14 cellular contexts compared by ENCODE assay signal in genomic region chr9:105330201-105330600, GRCh38.
DNase-seq lines count a peak whose midpoint lies in the region; ATAC-seq, FAIRE-seq and TF ChIP-seq lines count a peak whose summit lies in the region.
"Had no signal": no experiment of that assay in that cellular context is flagged by ENCODE, and none has a peak within 500 bp of the region (broad histone marks: within the 10 kb centered on the region; RNA-seq: fewer than 3 reads in every experiment).

No MANE protein-coding gene starts in this region.

- H3K9me3 Mint-ChIP-seq in immature natural killer cell = no peaks in the 10 kb centered on the region

- intact Hi-C loops in left colon (cut with DNase I, micrococcal nuclease) = no loop called here
- intact Hi-C loops in vagina (cut with DNase I) = no loop called here

- peaks cover 0 to 1% (median 0%) of the 10 kb centered on the region in 3 donors for H3K27me3 Mint-ChIP-seq in immature natural killer cell (ENCODE audit: low read depth in 3 of 3)
- H3K27me3 Mint-ChIP-seq: activated naive CD8-positive, alpha-beta T cell had no signal

- POLR2A ChIA-PET in A549 (lab: Yijun Ruan, JAX) = interaction anchor here (1.6 kb wide), 1 partner anchor 403 kb away, joined by 5 read pairs; the partner anchor contains the start of gene ABCA1

- H3K27ac Mint-ChIP-seq in immature natural killer cell = no peak overlapping the region
- H3K27ac Mint-ChIP-seq: activated naive CD8-positive, alpha-beta T cell had no signal

- H3K27ac ChIP-seq in A549 = no peak overlapping the region
- H3K27ac ChIP-seq in caudate nucleus (ENCODE audit: low read depth, low read length) = peak overlapping the region; percentile 84
- no peak overlapping the region for H3K27ac ChIP-seq in right atrium auricular region
- no peak overlapping the region for H3K27ac ChIP-seq in vagina
- H3K27ac ChIP-seq: left ventricle myocardium inferior, spleen had no signal

- no peaks in the 10 kb centered on the region for H3K36me3 ChIP-seq in right atrium auricular region
- no peaks in the 10 kb centered on the region for H3K36me3 ChIP-seq in vagina
- H3K36me3 ChIP-seq: HAP-1, left ventricle myocardium inferior, tibial nerve had no signal

- peak overlapping the region; percentile 37; the same call in 2 of the 3 replicates for H3K4me2 ChIP-seq in A549

- H3K4me3 ChIP-seq in A549 (no peak overlapping the region), right atrium auricular region (no peak overlapping the region), vagina (no peak overlapping the region)
- H3K4me3 ChIP-seq: HAP-1, left ventricle myocardium inferior, spleen, tibial nerve had no signal

- FAIRE-seq in A549 (lab: Jason Lieb, UNC) = no peak

- no peak for TF ChIP-seq RAD21 in A549 (conservative IDR thresholded peaks at IDR 0.05 in 1 of 2, IDR thresholded peaks at IDR 0.05 in 1 of 2)

- no peaks in the 10 kb centered on the region for H3K4me1 Mint-ChIP-seq in immature natural killer cell

- peaks cover 0 to 4% (median 4%) of the 10 kb centered on the region in 3 donors for H3K36me3 Mint-ChIP-seq in immature natural killer cell

- no peak for ATAC-seq in A549
- peak; percentile 38 for ATAC-seq in HG03378 (IDR thresholded peaks at IDR 0.05; ENCODE audit: unreplicated experiment)
- ATAC-seq in left colon = peak; percentile 20

- no peak for TF ChIP-seq POLR2A in A549 (IDR thresholded peaks at IDR 0.05; ENCODE audit: low read length)
- TF ChIP-seq POLR2A in vagina (IDR thresholded peaks at IDR 0.05) = no peak

- no peaks in the 10 kb centered on the region for H3K9me3 ChIP-seq in A549
- H3K9me3 ChIP-seq in right atrium auricular region = no peaks in the 10 kb centered on the region
- no peaks in the 10 kb centered on the region for H3K9me3 ChIP-seq in vagina
- H3K9me3 ChIP-seq: HAP-1, left ventricle myocardium inferior, spleen, tibial nerve had no signal

- no peak for DNase-seq in A549 (ENCODE audit: low read depth in 1 of 2, low spot score in 1 of 2)
- DNase-seq in caudate nucleus (lab: John Stamatoyannopoulos, UW) = no peak
- no peak for DNase-seq in left colon
- no peak for DNase-seq in right atrium auricular region (ENCODE audit: low spot score)
- no peak for DNase-seq in globus pallidus (ENCODE audit: low spot score)
- DNase-seq in vagina (ENCODE audit: extremely low spot score in 2 of 2) = no peak
- no peak for DNase-seq in immature natural killer cell
- DNase-seq: activated CD4-positive, alpha-beta T cell treated with anti-CD3 and anti-CD28 coated beads, Interleukin-2, amount 50 U/mL, for 48 hours; left ventricle myocardium inferior; spleen had no signal

- CTCF ChIA-PET in A549 (lab: Yijun Ruan, JAX) = interaction anchor here (1.2 to 1.8 kb wide), 3 partner anchors 28 to 404 kb away, joined by 3 to 4 read pairs (median 4); no protein-coding TSS in a partner anchor

- H3K27me3 ChIP-seq in right atrium auricular region (no peaks in the 10 kb centered on the region), vagina (no peaks in the 10 kb centered on the region)
- H3K27me3 ChIP-seq: spleen, tibial nerve had no signal

- H3K4me1 ChIP-seq in A549 (peaks cover 25% of the 10 kb centered on the region), right atrium auricular region (no peaks in the 10 kb centered on the region), vagina (no peaks in the 10 kb centered on the region)

- TF ChIP-seq CTCF in A549 (IDR thresholded peaks at IDR 0.05) = no peak
- TF ChIP-seq CTCF in right atrium auricular region (IDR thresholded peaks at IDR 0.05) = no peak
- TF ChIP-seq CTCF in vagina (IDR thresholded peaks at IDR 0.05) = no peak

- H3K4me3 Mint-ChIP-seq in immature natural killer cell = no peak overlapping the region
- H3K4me3 Mint-ChIP-seq: activated naive CD8-positive, alpha-beta T cell had no signal

- no peak for TF ChIP-seq EP300 in A549 (IDR thresholded peaks at IDR 0.05)

TF ChIP-seq in A549, 52 proteins besides CTCF, POLR2A, EP300 and RAD21:
- no peak for TF ChIP-seq NFE2L2 (conservative IDR thresholded peaks at IDR 0.05; ENCODE audit: low read length)
- no peak for TF ChIP-seq MAFK (IDR thresholded peaks at IDR 0.05; ENCODE audit: partially characterized antibody)
- TF ChIP-seq BHLHE40 (IDR thresholded peaks at IDR 0.05; ENCODE audit: low read depth, low read length) = no peak
- no peak for TF ChIP-seq TFCP2L1 (CRISPR knock-in tag; IDR thresholded peaks at IDR 0.05)
- TF ChIP-seq RFX5 (IDR thresholded peaks at IDR 0.05) = no peak
- TF ChIP-seq KDM1A (IDR thresholded peaks at IDR 0.05; ENCODE audit: low read depth) = no peak
- no peak for TF ChIP-seq CEBPB (IDR thresholded peaks at IDR 0.05)
- TF ChIP-seq ZSCAN20 (CRISPR knock-in tag; IDR thresholded peaks at IDR 0.05) = no peak
- TF ChIP-seq KDM5A (IDR thresholded peaks at IDR 0.05) = no peak
- no peak for TF ChIP-seq ZNF302 (CRISPR knock-in tag; IDR thresholded peaks at IDR 0.05)
- no peak for TF ChIP-seq EHF (CRISPR knock-in tag; IDR thresholded peaks at IDR 0.05)
- no peak for TF ChIP-seq FOXS1 (CRISPR knock-in tag; IDR thresholded peaks at IDR 0.05)
TF ChIP-seq in A549: peak in this region for 0.

Comparison
In these comparisons a context has a peak if more than half of its experiments do, and no peak if none do; other contexts are left out.
1. ATAC-seq: peak in HG03378 (single experiment) and left colon (single experiment); none in A549 (0 of 2).